Comparison of ENCODE assay signal across 9 cellular contexts in genomic region chr20:54133434-54134427, GRCh38. TPM values are rescaled to one million over a fixed set of nuclear protein-coding genes. Genes with fewer than 3 reads are reported as not detected.
DNase-seq lines count a peak whose midpoint lies in the region; ATAC-seq and TF ChIP-seq lines count a peak whose summit lies in the region.
"Had no signal": no experiment of that assay in that cellular context is flagged by ENCODE, and none has a peak within 500 bp of the region (broad histone marks: within the 10 kb centered on the region; RNA-seq: fewer than 3 reads in every experiment).

No MANE protein-coding gene starts in this region.

- WGBS in urinary bladder: 73% methylated on average over 6 of the region's 6 CpGs

- H3K27ac ChIP-seq in urinary bladder (ENCODE audit: low read depth): peak overlapping the region; percentile 27

- no peaks in the 10 kb centered on the region for H3K4me1 ChIP-seq in urinary bladder (ENCODE audit: insufficient read depth)

- H3K4me3 ChIP-seq in urinary bladder (ENCODE audit: low read depth, low read length): no peak overlapping the region

- H3K36me3 ChIP-seq in urinary bladder (ENCODE audit: insufficient read depth): no peaks in the 10 kb centered on the region

- DNase-seq in SIG-M5 treated with dmso at 0.1 percent for 504 hours (lab: John Stamatoyannopoulos, UW; ENCODE audit: unreplicated experiment): peak; percentile 54
- DNase-seq in SIG-M5 (lab: John Stamatoyannopoulos, UW): no peak
- DNase-seq in left kidney (ENCODE audit: low read depth, low spot score): peak; percentile 40
- no peak for DNase-seq in inferior parietal cortex (ENCODE audit: extremely low spot score)
- no peak for DNase-seq in OCI-M2 (lab: John Stamatoyannopoulos, UW; ENCODE audit: unreplicated experiment)
- no peak for DNase-seq in NCI-H1105 (lab: John Stamatoyannopoulos, UW)
- DNase-seq: NCI-H1048 had no signal

- ATAC-seq in SK-N-SH treated with all-trans-retinoic acid at 6 μM for 48 hours: peak; percentile 52

TF ChIP-seq in SK-N-SH treated with all-trans-retinoic acid at 6 μM for 48 hours, 23 proteins besides CTCF, POLR2A, EP300 and RAD21:
- TF ChIP-seq CSRNP3 (CRISPR knock-in tag; IDR thresholded peaks at IDR 0.05) (no peak), ZNF8 (CRISPR knock-in tag; IDR thresholded peaks at IDR 0.05) (no peak), ESRRG (CRISPR knock-in tag; IDR thresholded peaks at IDR 0.05) (no peak), CREB5 (CRISPR knock-in tag; IDR thresholded peaks at IDR 0.05; ENCODE audit: low read depth) (no peak), BACH2 (CRISPR knock-in tag; IDR thresholded peaks at IDR 0.05; ENCODE audit: borderline replicate concordance) (no peak), ZC3H10 (CRISPR knock-in tag; IDR thresholded peaks at IDR 0.05) (no peak), OSR1 (CRISPR knock-in tag; IDR thresholded peaks at IDR 0.05) (no peak), POU6F1 (CRISPR knock-in tag; IDR thresholded peaks at IDR 0.05; ENCODE audit: borderline replicate concordance, low read depth) (no peak), ZNF70 (CRISPR knock-in tag; IDR thresholded peaks at IDR 0.05) (no peak), ZFP3 (CRISPR knock-in tag; IDR thresholded peaks at IDR 0.05) (no peak), RARB (CRISPR knock-in tag; IDR thresholded peaks at IDR 0.05) (no peak), ZFP30 (CRISPR knock-in tag; IDR thresholded peaks at IDR 0.05) (no peak), ZNF565 (CRISPR knock-in tag; conservative IDR thresholded peaks at IDR 0.05; ENCODE audit: low read depth) (no peak), ISL1 (CRISPR knock-in tag; IDR thresholded peaks at IDR 0.05) (no peak), GLIS3 (CRISPR knock-in tag; IDR thresholded peaks at IDR 0.05) (no peak), TSHZ2 (CRISPR knock-in tag; IDR thresholded peaks at IDR 0.05) (no peak), PATZ1 (CRISPR knock-in tag; IDR thresholded peaks at IDR 0.05; ENCODE audit: borderline replicate concordance) (no peak), SNAI2 (CRISPR knock-in tag; IDR thresholded peaks at IDR 0.05) (no peak)
TF ChIP-seq in SK-N-SH treated with all-trans-retinoic acid at 6 μM for 48 hours: peak in this region for 0.

RNA-seq across cellular contexts. Expression of gene CYP24A1, which starts 40.1 kb away (rescaled TPM):
- total RNA-seq in urinary bladder: 2.6 TPM
- 2.2 TPM for polyA plus RNA-seq in urinary bladder

Comparison
In these comparisons a context has a peak if more than half of its experiments do, and no peak if none do; other contexts are left out.
1. DNase-seq: peak in SIG-M5 treated with dmso at 0.1 percent for 504 hours (single experiment) and left kidney (single experiment); none in SIG-M5 (single experiment), inferior parietal cortex (single experiment), OCI-M2 (single experiment) and NCI-H1105 (single experiment).